Comparison of ENCODE assay signal across 8 cellular contexts in genomic region chr15:39171944-39172368, GRCh38.
DNase-seq lines count a peak whose midpoint lies in the region; ATAC-seq and TF ChIP-seq lines count a peak whose summit lies in the region.

No MANE protein-coding gene starts in this region.

- 92 to 95% methylated on average over 3 of the region's 3 CpGs for WGBS in heart right ventricle, 2 donors

- TF ChIP-seq CTCF in A673 (conservative IDR thresholded peaks at IDR 0.05; ENCODE audit: low read depth, low read length) (peak; percentile 41; the same call in 1 of the 2 replicates), heart right ventricle (IDR thresholded peaks at IDR 0.05) (peak in 7 of 9 donors; percentile 8 to 66 (median 55))

- no peak overlapping the region for H3K4me3 Mint-ChIP-seq in activated T-cell treated with anti-CD3 and anti-CD28 coated beads, Interleukin-2, amount 50 U/mL, for 72 hours

- no peak overlapping the region for H3K4me3 ChIP-seq in A673 (ENCODE audit: low read depth, low read length, poor library complexity, severe bottlenecking)
- H3K4me3 ChIP-seq in heart right ventricle, result no peak overlapping the region

- intact Hi-C loops in A673 (cut with micrococcal nuclease; ENCODE audit: unreplicated experiment) (loop anchor here (2.0 kb wide), 2 partner anchors 407 to 585 kb away; no protein-coding TSS in a partner anchor), heart right ventricle (cut with DNase I) (loop anchor here in 9 of 10 donors (1.0 to 10.0 kb wide), 10 partner anchors 293 to 585 kb away; partner anchors contain the start of gene THBS1 (in 5 of the 9))

- no peak overlapping the region for H3K27ac Mint-ChIP-seq in activated T-cell treated with anti-CD3 and anti-CD28 coated beads, Interleukin-2, amount 50 U/mL, for 72 hours

- CTCF ChIA-PET in A673 (lab: Charles Lee), result interaction anchor here (0.5 to 1.5 kb wide), 3 partner anchors 158 to 585 kb away, joined by 3 to 7 read pairs (median 4); no protein-coding TSS in a partner anchor

- no peaks in the 10 kb centered on the region for H3K36me3 Mint-ChIP-seq in activated T-cell treated with anti-CD3 and anti-CD28 coated beads, Interleukin-2, amount 50 U/mL, for 72 hours (ENCODE audit: insufficient read depth in 2 of 2)

- H3K27me3 Mint-ChIP-seq in activated T-cell treated with anti-CD3 and anti-CD28 coated beads, Interleukin-2, amount 50 U/mL, for 72 hours (ENCODE audit: low read depth), result peaks cover 33% of the 10 kb centered on the region

- no peaks in the 10 kb centered on the region for H3K36me3 ChIP-seq in A673 (ENCODE audit: insufficient read depth, low read length, poor library complexity, severe bottlenecking)
- no peaks in the 10 kb centered on the region for H3K36me3 ChIP-seq in heart right ventricle

- DNase-seq in A673 (ENCODE audit: low spot score) (peak; percentile 82), H4 (ENCODE audit: low spot score) (peak; percentile 97), NCI-H2227 (lab: John Stamatoyannopoulos, UW; ENCODE audit: unreplicated experiment) (peak; percentile 37), heart right ventricle (peak in 1 of 2 donors; percentile 44), pulmonary artery endothelial cell (ENCODE audit: low read depth, low spot score) (peak; percentile 97)
- DNase-seq in activated T-cell treated with anti-CD3 and anti-CD28 coated beads, Interleukin-2, amount 50 U/mL, for 72 hours, result peak; percentile 23 to 47
- no peak for DNase-seq in activated effector memory CD4-positive, alpha-beta T cell treated with Interleukin-2 at 50 U/mL for 16 hours

- no peaks in the 10 kb centered on the region for H3K4me1 ChIP-seq in A673 (ENCODE audit: insufficient read depth, low read length, poor library complexity, severe bottlenecking)
- H3K4me1 ChIP-seq in heart right ventricle, result peaks cover 0 to 20% (median 9%) of the 10 kb centered on the region in 9 donors

- peak; percentile 47 to 79 for ATAC-seq in activated T-cell treated with anti-CD3 and anti-CD28 coated beads, Interleukin-2, amount 50 U/mL, for 72 hours (replicated peaks in 1 of 2)
- ATAC-seq in heart right ventricle (peak; percentile 81 to 96 (median 90)), HG03175 (IDR thresholded peaks at IDR 0.05; ENCODE audit: unreplicated experiment) (no peak)

- H3K4me1 Mint-ChIP-seq in activated T-cell treated with anti-CD3 and anti-CD28 coated beads, Interleukin-2, amount 50 U/mL, for 72 hours (ENCODE audit: low read depth), result peaks cover 10% of the 10 kb centered on the region

- no TSS peak for BruUV-seq in A673 (replicated peaks; lab: Mats Ljungman, UMichigan)

- no peak overlapping the region for H3K27ac ChIP-seq in A673 (ENCODE audit: low read depth, low read length, poor library complexity, severe bottlenecking)
- H3K27ac ChIP-seq in heart right ventricle, result peak overlapping the region in 6 of 10 donors; percentile 12 to 62 (median 29)

- POLR2A ChIA-PET in A673 (lab: Charles Lee; ENCODE audit: low non-redundant PET), result no interaction called here

- no peaks in the 10 kb centered on the region for H3K9me3 Mint-ChIP-seq in activated T-cell treated with anti-CD3 and anti-CD28 coated beads, Interleukin-2, amount 50 U/mL, for 72 hours

- H3K9me3 ChIP-seq in A673 (ENCODE audit: low read depth, low read length, poor library complexity, severe bottlenecking) (no peaks in the 10 kb centered on the region), heart right ventricle (no peaks in the 10 kb centered on the region)

- H3K27me3 ChIP-seq in A673 (replicated peaks; ENCODE audit: insufficient read depth, low read depth, low read length, poor library complexity), result peaks cover 35% of the 10 kb centered on the region
- H3K27me3 ChIP-seq in heart right ventricle, result no peaks in the 10 kb centered on the region
